10 cellular contexts compared by ENCODE assay signal in the genomic region with DNA sequence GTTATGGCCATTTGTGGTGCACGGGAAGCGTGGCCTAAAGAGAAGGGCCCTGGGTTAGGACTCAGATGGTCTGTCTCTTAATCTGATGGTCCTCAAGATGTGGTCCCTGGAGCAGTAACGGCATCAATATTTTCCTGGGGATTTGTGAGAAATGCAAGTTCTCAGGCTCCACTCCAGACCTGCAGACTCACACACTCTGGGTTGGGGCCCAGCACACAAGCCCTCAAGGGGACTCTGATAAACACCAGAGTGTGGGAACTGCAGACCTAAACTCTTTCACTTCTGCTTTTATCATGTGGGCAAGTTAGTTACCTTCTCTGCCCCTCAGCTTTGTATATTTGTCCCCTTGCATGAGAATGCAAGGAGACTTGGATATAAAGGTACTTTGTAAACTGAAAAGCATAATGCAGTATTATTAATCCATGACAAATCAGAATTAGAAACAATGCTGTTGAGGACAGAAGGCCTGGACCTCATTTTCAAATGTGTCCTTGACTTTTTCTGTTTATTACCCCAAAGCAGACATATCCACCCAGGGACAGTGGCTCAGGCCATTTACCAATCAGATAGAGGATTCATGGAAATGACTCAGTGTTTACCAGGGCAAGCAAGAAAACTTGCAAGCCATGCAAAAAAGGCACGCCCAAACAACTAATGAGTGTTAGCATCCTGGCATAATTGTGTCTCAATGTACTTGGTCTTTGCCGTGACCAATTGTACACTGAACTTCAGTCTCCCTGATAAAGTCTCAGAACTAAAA.
A peak's percentile ranks its signal among the peaks of the same experiment; 100 is the strongest.
DNase-seq lines count a peak whose midpoint lies in the region; ATAC-seq and TF ChIP-seq lines count a peak whose summit lies in the region.
"Had no signal": no experiment of that assay in that cellular context is flagged by ENCODE, and none has a peak within 500 bp of the region (broad histone marks: within the 10 kb centered on the region; RNA-seq: fewer than 3 reads in every experiment).

No MANE protein-coding gene starts in this region.

- peak; percentile 15 to 30 for DNase-seq in memory B cell (ENCODE audit: low spot score in 2 of 2)
- no peak for DNase-seq in stimulated activated CD4-positive, alpha-beta T cell treated with anti-CD3 and anti-CD28 coated beads, Interleukin-4, amount 100 ng/mL, for 1 hour
- no peak for DNase-seq in WERI-Rb-1
- DNase-seq in NCI-H2081 treated with DMSO at 0.1 percent for 48 hours (lab: John Stamatoyannopoulos, UW) = no peak
- DNase-seq: activated effector memory CD4-positive, alpha-beta T cell treated with anti-CD3 and anti-CD28 coated beads, Interleukin-2, amount 50 U/mL, for 16 hours; nucleus accumbens had no signal

- TF ChIP-seq CTCF in WERI-Rb-1 (IDR thresholded peaks at IDR 0.05; ENCODE audit: low read depth, low read length) = no peak

- no peak overlapping the region for H3K4me3 Mint-ChIP-seq in memory B cell
- no peak overlapping the region for H3K4me3 Mint-ChIP-seq in activated T-helper 17 cell treated with anti-CD3 and anti-CD28 coated beads, Interleukin-2, amount 50 U/mL, for 72 hours

- no peaks in the 10 kb centered on the region for H3K9me3 Mint-ChIP-seq in memory B cell
- no peaks in the 10 kb centered on the region for H3K9me3 Mint-ChIP-seq in activated T-helper 17 cell treated with anti-CD3 and anti-CD28 coated beads, Interleukin-2, amount 50 U/mL, for 72 hours

- no peaks in the 10 kb centered on the region for H3K27me3 Mint-ChIP-seq in memory B cell
- H3K27me3 Mint-ChIP-seq in activated T-helper 17 cell treated with anti-CD3 and anti-CD28 coated beads, Interleukin-2, amount 50 U/mL, for 72 hours = no peaks in the 10 kb centered on the region

- peaks cover 2% of the 10 kb centered on the region for H3K36me3 Mint-ChIP-seq in memory B cell
- H3K36me3 Mint-ChIP-seq in activated T-helper 17 cell treated with anti-CD3 and anti-CD28 coated beads, Interleukin-2, amount 50 U/mL, for 72 hours (ENCODE audit: low read depth) = no peaks in the 10 kb centered on the region

- H3K27ac Mint-ChIP-seq in memory B cell = peak overlapping the region; percentile 53
- H3K27ac Mint-ChIP-seq in activated T-helper 17 cell treated with anti-CD3 and anti-CD28 coated beads, Interleukin-2, amount 50 U/mL, for 72 hours = no peak overlapping the region

- peak; percentile 98 for ATAC-seq in GM18909 (IDR thresholded peaks at IDR 0.05; ENCODE audit: poor library complexity, unreplicated experiment)
- peak; percentile 97 for ATAC-seq in GM21737 (IDR thresholded peaks at IDR 0.05; ENCODE audit: unreplicated experiment)
- ATAC-seq in HG03378 (IDR thresholded peaks at IDR 0.05; ENCODE audit: unreplicated experiment) = peak; percentile 91
- peak; percentile 100 for ATAC-seq in memory B cell (ENCODE audit: low read depth)
- no peak for ATAC-seq in activated T-helper 17 cell treated with anti-CD3 and anti-CD28 coated beads, Interleukin-2, amount 50 U/mL, for 72 hours (replicated peaks)

- H3K4me3 ChIP-seq in WERI-Rb-1 (ENCODE audit: low read depth, low read length) = no peak overlapping the region

- H3K9me3 ChIP-seq in WERI-Rb-1 (ENCODE audit: severe bottlenecking) = no peaks in the 10 kb centered on the region

- H3K27me3 ChIP-seq in WERI-Rb-1 (ENCODE audit: insufficient read depth, low read depth, severe bottlenecking) = no peaks in the 10 kb centered on the region

- H3K4me1 Mint-ChIP-seq in memory B cell = peaks cover 18% of the 10 kb centered on the region
- H3K4me1 Mint-ChIP-seq in activated T-helper 17 cell treated with anti-CD3 and anti-CD28 coated beads, Interleukin-2, amount 50 U/mL, for 72 hours = no peaks in the 10 kb centered on the region

- no peaks in the 10 kb centered on the region for H3K36me3 ChIP-seq in WERI-Rb-1

- no peak overlapping the region for H3K27ac ChIP-seq in WERI-Rb-1

Comparison
In these comparisons a context has a peak if more than half of its experiments do, and no peak if none do; other contexts are left out.
1. DNase-seq: peak in memory B cell (2 of 2); none in stimulated activated CD4-positive, alpha-beta T cell treated with anti-CD3 and anti-CD28 coated beads, Interleukin-4, amount 100 ng/mL, for 1 hour (single experiment), WERI-Rb-1 (single experiment) and NCI-H2081 treated with DMSO at 0.1 percent for 48 hours (single experiment).